Comparison of ENCODE assay signal across 7 cellular contexts in the genomic region with DNA sequence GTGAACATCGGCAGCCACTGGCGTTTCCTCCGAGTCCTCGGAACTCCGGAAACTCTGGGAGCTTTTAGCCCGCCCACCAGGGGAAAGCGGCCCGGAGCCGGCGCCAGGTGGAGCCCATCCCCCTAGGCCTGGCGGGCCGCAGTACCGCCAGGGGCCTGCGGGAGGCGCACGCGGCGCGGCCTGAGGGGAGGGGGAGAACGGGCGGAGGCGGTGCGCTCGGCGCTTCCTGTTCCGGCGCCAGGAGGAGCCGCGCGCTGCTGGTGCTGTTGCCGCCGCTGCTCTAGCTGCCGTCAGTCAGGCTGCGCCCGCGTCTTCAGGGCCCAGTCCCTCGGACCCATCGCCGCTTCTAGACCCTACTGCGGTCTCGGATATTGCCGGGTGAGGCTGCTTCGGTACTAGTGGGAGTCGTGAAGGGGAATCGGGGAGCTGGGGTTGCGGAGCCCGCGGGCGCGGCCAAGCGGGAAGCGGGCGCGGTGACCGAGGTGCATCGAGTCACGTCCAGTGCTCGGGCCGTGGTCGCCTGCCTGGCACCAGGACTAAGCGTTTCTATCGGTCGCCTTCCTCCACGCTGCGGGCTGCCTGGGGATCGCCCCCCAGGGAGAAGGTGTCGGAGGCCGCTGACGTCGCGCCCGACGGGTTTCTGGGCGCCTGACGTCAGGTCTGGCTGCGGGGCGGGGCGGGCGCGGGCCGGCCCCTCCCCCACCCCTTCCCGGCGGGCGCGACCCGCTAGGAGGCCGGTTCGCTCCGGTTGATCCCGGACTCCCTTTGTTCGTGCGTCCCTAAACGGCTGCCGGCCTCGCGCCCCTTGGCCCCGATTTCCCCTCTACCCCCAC. TPM values are rescaled to one million over a fixed set of nuclear protein-coding genes. Genes with fewer than 3 reads are reported as not detected.
DNase-seq lines count a peak whose midpoint lies in the region; ATAC-seq, FAIRE-seq and TF ChIP-seq lines count a peak whose summit lies in the region.

A gene (plus strand): TSS at position 222 of the 833 bp plus-strand sequence. CDS start 10,037 bp downstream, outside the sequence.

- H3K27me3 Mint-ChIP-seq in T-helper 2 cell treated with Interferon-gamma antibody and Interleukin-4, amounts not matched to agents 5 μg/mL and 100 μg/mL, for 36 hours (ENCODE audit: low read depth), result no peaks in the 10 kb centered on the region
- no peaks in the 10 kb centered on the region for H3K27me3 Mint-ChIP-seq in astrocyte (ENCODE audit: low read depth, unreplicated experiment)

- H3K27me3 ChIP-seq in astrocyte (ENCODE audit: insufficient read depth, low read length) (no peaks in the 10 kb centered on the region), hepatocyte (no peaks in the 10 kb centered on the region)

- H3K4me2 ChIP-seq in astrocyte (ENCODE audit: low read length) (peak within 1 kb of the TSS; percentile 92), hepatocyte (peak within 1 kb of the TSS; percentile 77)

- peaks cover 15% of the 10 kb centered on the region for H3K36me3 Mint-ChIP-seq in T-helper 2 cell treated with Interferon-gamma antibody and Interleukin-4, amounts not matched to agents 5 μg/mL and 100 μg/mL, for 36 hours (ENCODE audit: low read depth)
- peaks cover 4% of the 10 kb centered on the region for H3K36me3 Mint-ChIP-seq in astrocyte (ENCODE audit: low read depth, unreplicated experiment)

- peaks cover 17% of the 10 kb centered on the region for H3K4me1 ChIP-seq in astrocyte (ENCODE audit: insufficient read depth, low read length)
- H3K4me1 ChIP-seq in hepatocyte (ENCODE audit: insufficient read depth), result peaks cover 12% of the 10 kb centered on the region

- H3K27ac ChIP-seq in astrocyte (ENCODE audit: low read depth, low read length) (peak within 1 kb of the TSS; percentile 100), hepatocyte (peak within 1 kb of the TSS; percentile 100)

- peak within 1 kb of the TSS; percentile 91 for H3K4me3 Mint-ChIP-seq in T-helper 2 cell treated with Interferon-gamma antibody and Interleukin-4, amounts not matched to agents 5 μg/mL and 100 μg/mL, for 36 hours
- H3K4me3 Mint-ChIP-seq in astrocyte (ENCODE audit: unreplicated experiment), result peak within 1 kb of the TSS; percentile 94

- H3K36me3 ChIP-seq in astrocyte (ENCODE audit: insufficient read depth, low read length), result peaks cover 12% of the 10 kb centered on the region
- H3K36me3 ChIP-seq in hepatocyte (replicated peaks; ENCODE audit: insufficient read depth, low read depth), result no peaks in the 10 kb centered on the region

- peak within 1 kb of the TSS; percentile 81 for H3K4me3 ChIP-seq in astrocyte (ENCODE audit: insufficient read depth, low read depth, low read length)
- peak within 1 kb of the TSS; percentile 79 for H3K4me3 ChIP-seq in hepatocyte

- H3K4me1 Mint-ChIP-seq in T-helper 2 cell treated with Interferon-gamma antibody and Interleukin-4, amounts not matched to agents 5 μg/mL and 100 μg/mL, for 36 hours (ENCODE audit: low read depth), result peaks cover 31% of the 10 kb centered on the region
- H3K4me1 Mint-ChIP-seq in astrocyte (ENCODE audit: low read depth, unreplicated experiment), result peaks cover 16% of the 10 kb centered on the region

- H3K9me3 ChIP-seq in astrocyte (ENCODE audit: insufficient read depth, low read depth, low read length) (no peaks in the 10 kb centered on the region), hepatocyte (ENCODE audit: low read depth) (no peaks in the 10 kb centered on the region)

- peaks cover 38% of the 10 kb centered on the region for H4K20me1 ChIP-seq in astrocyte (ENCODE audit: insufficient read depth, low read length)
- H4K20me1 ChIP-seq in hepatocyte (ENCODE audit: insufficient read depth, poor library complexity, severe bottlenecking), result peaks cover 31% of the 10 kb centered on the region

- peak within 1 kb of the TSS; percentile 100 for H3K9ac ChIP-seq in astrocyte (ENCODE audit: low read length)

- no peaks in the 10 kb centered on the region for H3K9me2 ChIP-seq in hepatocyte (replicated peaks; ENCODE audit: insufficient read depth)

- H2AFZ ChIP-seq in astrocyte (ENCODE audit: low read depth, low read length) (peak within 1 kb of the TSS; percentile 90), hepatocyte (peak within 1 kb of the TSS; percentile 85)

- FAIRE-seq in astrocyte (lab: Jason Lieb, UNC), result no peak

- TF ChIP-seq CTCF in astrocyte (IDR thresholded peaks at IDR 0.05; ENCODE audit: insufficient read depth, low read depth, low read length), result peak; percentile 78
- peak; percentile 99 for TF ChIP-seq CTCF in hepatocyte (IDR thresholded peaks at IDR 0.05; ENCODE audit: poor library complexity)

- DNase-seq in NCI-H1930 (lab: John Stamatoyannopoulos, UW), result peak; percentile 78 to 89
- peak; percentile 90 for DNase-seq in T-helper 2 cell treated with Interferon-gamma antibody and Interleukin-4, amounts not matched to agents 5 μg/mL and 100 μg/mL, for 36 hours (ENCODE audit: low spot score)
- DNase-seq in astrocyte (ENCODE audit: low read depth), result peak; percentile 84
- DNase-seq in hepatocyte (ENCODE audit: low spot score), result peak; percentile 96
- DNase-seq in retina, result peak; percentile 99

- H3K79me2 ChIP-seq in astrocyte (ENCODE audit: insufficient read depth, low read length) (peaks cover 51% of the 10 kb centered on the region), hepatocyte (peaks cover 46% of the 10 kb centered on the region)

- H3K27ac Mint-ChIP-seq in T-helper 2 cell treated with Interferon-gamma antibody and Interleukin-4, amounts not matched to agents 5 μg/mL and 100 μg/mL, for 36 hours, result peak within 1 kb of the TSS; percentile 95
- peak within 1 kb of the TSS; percentile 100 for H3K27ac Mint-ChIP-seq in astrocyte (ENCODE audit: unreplicated experiment)

- WGBS in hepatocyte (ENCODE audit: low lambda C conversion rate, missing lambda C conversion rate), result 1% methylated on average over 66 of the region's 97 CpGs

- ATAC-seq in GM18502 (IDR thresholded peaks at IDR 0.05; ENCODE audit: poor library complexity, unreplicated experiment), result peak; percentile 87
- peak; percentile 93 for ATAC-seq in HG02970 (IDR thresholded peaks at IDR 0.05; ENCODE audit: low FRiP score, unreplicated experiment)

- no peaks in the 10 kb centered on the region for H3K9me3 Mint-ChIP-seq in T-helper 2 cell treated with Interferon-gamma antibody and Interleukin-4, amounts not matched to agents 5 μg/mL and 100 μg/mL, for 36 hours
- H3K9me3 Mint-ChIP-seq in astrocyte (ENCODE audit: unreplicated experiment), result no peaks in the 10 kb centered on the region

RNA-seq across cellular contexts. Expression of the gene that starts here (rescaled TPM):
- total RNA-seq in astrocyte, result 106 and 111 TPM in 2 replicates
- total RNA-seq in hepatocyte, result 69.9 and 91.0 TPM in 2 replicates
- polyA plus RNA-seq in hepatocyte, result 81.4 and 86.2 TPM in 2 replicates

Comparison
In these comparisons a context has a peak if more than half of its experiments do, and no peak if none do; other contexts are left out.
1. Peak in every context shown above with its lines: DNase-seq, ATAC-seq, H3K4me3 ChIP-seq and H3K27ac ChIP-seq.